ENCODE assay signal across 12 cellular contexts in the genomic region with DNA sequence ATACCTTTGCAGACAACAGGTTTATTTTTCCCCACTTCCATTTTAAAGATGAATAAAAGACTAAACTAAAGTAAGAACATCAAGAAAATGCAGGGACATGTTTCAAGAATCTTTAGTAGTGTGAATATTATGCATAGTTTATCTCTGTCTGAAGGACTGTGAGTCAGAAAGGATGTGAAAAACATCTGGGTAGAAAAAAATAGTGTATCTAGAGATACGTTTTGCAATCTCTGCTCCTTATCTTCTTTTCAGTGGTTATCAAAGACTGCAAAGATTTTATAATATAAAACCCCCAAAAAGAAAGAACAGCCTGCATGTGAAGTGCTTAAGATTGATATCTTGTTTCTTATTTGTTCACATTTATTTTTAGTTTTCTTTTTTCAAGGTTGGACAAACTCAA.
DNase-seq lines count a peak whose midpoint lies in the region; ATAC-seq, FAIRE-seq and TF ChIP-seq lines count a peak whose summit lies in the region.
"Had no signal": no experiment of that assay in that cellular context is flagged by ENCODE, and none has a peak within 500 bp of the region (broad histone marks: within the 10 kb centered on the region; RNA-seq: fewer than 3 reads in every experiment).

No MANE protein-coding gene starts in this region.

- TF ChIP-seq RAD21 in A549 (conservative IDR thresholded peaks at IDR 0.05 in 1 of 2, IDR thresholded peaks at IDR 0.05 in 1 of 2): no peak

- TF ChIP-seq POLR2A in A549 (IDR thresholded peaks at IDR 0.05; ENCODE audit: low read length): no peak

- H3K9ac ChIP-seq in kidney (ENCODE audit: low read length in 2 of 2): no peak overlapping the region
- H3K9ac ChIP-seq: KMS-11 had no signal

- no peak for FAIRE-seq in A549 (lab: Jason Lieb, UNC)
- no peak for FAIRE-seq in kidney (lab: Jason Lieb, UNC)

- peak overlapping the region; percentile 31 for H3K4me3 Mint-ChIP-seq in activated T-helper 2 cell treated with anti-CD3 and anti-CD28 coated beads, Interferon-gamma antibody, Interleukin-2, Interleukin-4, amounts not matched to agents 10 μg/mL and 5 μg/mL and 100 μg/mL, durations not matched to agents 14 hours and 24 hours and 36 hours (ENCODE audit: low read depth)
- peak overlapping the region in 1 of 2 donors; percentile 15 for H3K4me3 Mint-ChIP-seq in stimulated activated naive CD8-positive, alpha-beta T cell treated with anti-CD3 and anti-CD28 coated beads, Interleukin-15, amount 100 ng/mL, for 72 hours

- WGBS in A549 (ENCODE audit: missing lambda C conversion rate): 16% methylated on average over 1 of the region's 1 CpG

- TF ChIP-seq CTCF in A549 (IDR thresholded peaks at IDR 0.05): no peak
- TF ChIP-seq CTCF in fibroblast of the aortic adventitia (IDR thresholded peaks at IDR 0.05; ENCODE audit: insufficient read depth, low read length): no peak
- no peak for TF ChIP-seq CTCF in kidney (IDR thresholded peaks at IDR 0.05; ENCODE audit: borderline replicate concordance, extremely low read depth, insufficient read depth)

- H3K36me3 Mint-ChIP-seq in activated T-helper 2 cell treated with anti-CD3 and anti-CD28 coated beads, Interferon-gamma antibody, Interleukin-2, Interleukin-4, amounts not matched to agents 10 μg/mL and 5 μg/mL and 100 μg/mL, durations not matched to agents 14 hours and 24 hours and 36 hours (ENCODE audit: low read depth): no peaks in the 10 kb centered on the region

- POLR2A ChIA-PET in A549 (lab: Yijun Ruan, JAX): interaction anchor here (0.6 kb wide), 1 partner anchor 122 kb away, joined by 3 read pairs; no protein-coding TSS in a partner anchor

- no peak for DNase-seq in A549 (ENCODE audit: low read depth in 1 of 2, low spot score in 1 of 2)
- DNase-seq in COLO829 (ENCODE audit: low spot score): peak; percentile 35
- no peak for DNase-seq in activated T-helper 2 cell treated with anti-CD3 and anti-CD28 coated beads, Interferon-gamma antibody, Interleukin-2, Interleukin-4, amounts not matched to agents 10 μg/mL and 5 μg/mL and 100 μg/mL, durations not matched to agents 14 hours and 24 hours and 36 hours (ENCODE audit: low spot score)
- peak; percentile 76 for DNase-seq in fibroblast of the aortic adventitia (ENCODE audit: low read depth)
- no peak for DNase-seq in stimulated activated naive CD8-positive, alpha-beta T cell treated with anti-CD3 and anti-CD28 coated beads, Interleukin-15, amount 100 ng/mL, for 72 hours
- no peak for DNase-seq in kidney
- no peak for DNase-seq in effector CD4-positive, alpha-beta T cell
- DNase-seq in SKM-1 treated with dmso at 0.1 percent for 144 hours (lab: John Stamatoyannopoulos, UW; ENCODE audit: unreplicated experiment): no peak
- DNase-seq: activated naive CD4-positive, alpha-beta T cell treated with anti-CD3 and anti-CD28 coated beads for 36 hours; NCI-H2081; occipital lobe had no signal

- H3K4me1 ChIP-seq in A549 (peaks cover 48% of the 10 kb centered on the region), kidney (ENCODE audit: control insufficient read depth in 1 of 2, insufficient read depth in 1 of 2, low read depth in 1 of 2, low read length in 2 of 2) (no peaks in the 10 kb centered on the region)

- peaks cover 34% of the 10 kb centered on the region for H3K27me3 Mint-ChIP-seq in activated T-helper 2 cell treated with anti-CD3 and anti-CD28 coated beads, Interferon-gamma antibody, Interleukin-2, Interleukin-4, amounts not matched to agents 10 μg/mL and 5 μg/mL and 100 μg/mL, durations not matched to agents 14 hours and 24 hours and 36 hours (ENCODE audit: low read depth)
- no peaks in the 10 kb centered on the region for H3K27me3 Mint-ChIP-seq in stimulated activated naive CD8-positive, alpha-beta T cell treated with anti-CD3 and anti-CD28 coated beads, Interleukin-15, amount 100 ng/mL, for 72 hours

- H3K9me3 ChIP-seq in A549: no peaks in the 10 kb centered on the region
- H3K9me3 ChIP-seq in kidney (ENCODE audit: control insufficient read depth in 1 of 2, low read length in 2 of 2): no peaks in the 10 kb centered on the region

- H3K27ac Mint-ChIP-seq in activated T-helper 2 cell treated with anti-CD3 and anti-CD28 coated beads, Interferon-gamma antibody, Interleukin-2, Interleukin-4, amounts not matched to agents 10 μg/mL and 5 μg/mL and 100 μg/mL, durations not matched to agents 14 hours and 24 hours and 36 hours: no peak overlapping the region
- no peak overlapping the region for H3K27ac Mint-ChIP-seq in stimulated activated naive CD8-positive, alpha-beta T cell treated with anti-CD3 and anti-CD28 coated beads, Interleukin-15, amount 100 ng/mL, for 72 hours
- H3K27ac Mint-ChIP-seq: activated naive CD4-positive, alpha-beta T cell treated with anti-CD3 and anti-CD28 coated beads for 36 hours had no signal

- H3K4me2 ChIP-seq in A549: peak overlapping the region; percentile 72
- H3K4me2 ChIP-seq: KMS-11 had no signal

- H3K4me1 Mint-ChIP-seq in activated T-helper 2 cell treated with anti-CD3 and anti-CD28 coated beads, Interferon-gamma antibody, Interleukin-2, Interleukin-4, amounts not matched to agents 10 μg/mL and 5 μg/mL and 100 μg/mL, durations not matched to agents 14 hours and 24 hours and 36 hours (ENCODE audit: low read depth): peaks cover 35% of the 10 kb centered on the region
- H3K4me1 Mint-ChIP-seq in stimulated activated naive CD8-positive, alpha-beta T cell treated with anti-CD3 and anti-CD28 coated beads, Interleukin-15, amount 100 ng/mL, for 72 hours: peaks cover 40% of the 10 kb centered on the region

- intact Hi-C loops in activated T-helper 2 cell treated with anti-CD3 and anti-CD28 coated beads, Interferon-gamma antibody, Interleukin-2, Interleukin-4, amounts not matched to agents 10 μg/mL and 5 μg/mL and 100 μg/mL, durations not matched to agents 14 hours and 24 hours and 36 hours (cut with micrococcal nuclease): loop anchor here (1.0 to 10.0 kb wide), 5 partner anchors 42 to 361 kb away; no protein-coding TSS in a partner anchor
- intact Hi-C loops in kidney (cut with DNase I): no loop called here

- H3K27ac ChIP-seq in A549 (peak overlapping the region; percentile 11 to 52; a peak in 3 of 6 replicates), kidney (ENCODE audit: low read depth in 2 of 2, low read length in 2 of 2) (no peak overlapping the region)
- H3K27ac ChIP-seq: KMS-11 had no signal

- no peak for TF ChIP-seq EP300 in A549 (IDR thresholded peaks at IDR 0.05)

- no peaks in the 10 kb centered on the region for H3K9me3 Mint-ChIP-seq in activated T-helper 2 cell treated with anti-CD3 and anti-CD28 coated beads, Interferon-gamma antibody, Interleukin-2, Interleukin-4, amounts not matched to agents 10 μg/mL and 5 μg/mL and 100 μg/mL, durations not matched to agents 14 hours and 24 hours and 36 hours
- H3K9me3 Mint-ChIP-seq in stimulated activated naive CD8-positive, alpha-beta T cell treated with anti-CD3 and anti-CD28 coated beads, Interleukin-15, amount 100 ng/mL, for 72 hours: no peaks in the 10 kb centered on the region
- H3K9me3 Mint-ChIP-seq: activated naive CD4-positive, alpha-beta T cell treated with anti-CD3 and anti-CD28 coated beads for 36 hours had no signal

- H3K4me3 ChIP-seq in A549 (no peak overlapping the region), fibroblast of the aortic adventitia (ENCODE audit: low read depth, low read length) (no peak overlapping the region), kidney (ENCODE audit: low read length in 2 of 2) (no peak overlapping the region)

- no peak for ATAC-seq in A549
- ATAC-seq in stimulated activated naive CD8-positive, alpha-beta T cell treated with anti-CD3 and anti-CD28 coated beads, Interleukin-15, amount 100 ng/mL, for 72 hours: no peak

- CTCF ChIA-PET in A549 (lab: Yijun Ruan, JAX): no interaction called here

- H3K36me3 ChIP-seq in kidney (ENCODE audit: control insufficient read depth in 1 of 2, insufficient read depth in 2 of 2, low read length in 2 of 2): no peaks in the 10 kb centered on the region

TF ChIP-seq in A549, 52 proteins besides CTCF, POLR2A, EP300 and RAD21:
- TF ChIP-seq BHLHE40 (IDR thresholded peaks at IDR 0.05; ENCODE audit: low read depth, low read length) (no peak), HEYL (CRISPR knock-in tag; IDR thresholded peaks at IDR 0.05) (no peak), CEBPB (IDR thresholded peaks at IDR 0.05) (peak; percentile 13 to 49; a peak in 1 of 4 replicates), PHF8 (IDR thresholded peaks at IDR 0.05; ENCODE audit: borderline replicate concordance, low read depth) (no peak)

Comparison
In these comparisons a context has a peak if more than half of its experiments do, and no peak if none do; other contexts are left out.
1. DNase-seq: peak in COLO829 (single experiment) and fibroblast of the aortic adventitia (single experiment); none in A549 (0 of 2), activated T-helper 2 cell treated with anti-CD3 and anti-CD28 coated beads, Interferon-gamma antibody, Interleukin-2, Interleukin-4, amounts not matched to agents 10 μg/mL and 5 μg/mL and 100 μg/mL, durations not matched to agents 14 hours and 24 hours and 36 hours (single experiment), stimulated activated naive CD8-positive, alpha-beta T cell treated with anti-CD3 and anti-CD28 coated beads, Interleukin-15, amount 100 ng/mL, for 72 hours (0 of 2), kidney (single experiment), effector CD4-positive, alpha-beta T cell (single experiment) and SKM-1 treated with dmso at 0.1 percent for 144 hours (single experiment).
2. H3K27ac ChIP-seq: peak in A549 (2 of 2); none in kidney (0 of 2).